8 cellular contexts compared by ENCODE assay signal in the genomic region with DNA sequence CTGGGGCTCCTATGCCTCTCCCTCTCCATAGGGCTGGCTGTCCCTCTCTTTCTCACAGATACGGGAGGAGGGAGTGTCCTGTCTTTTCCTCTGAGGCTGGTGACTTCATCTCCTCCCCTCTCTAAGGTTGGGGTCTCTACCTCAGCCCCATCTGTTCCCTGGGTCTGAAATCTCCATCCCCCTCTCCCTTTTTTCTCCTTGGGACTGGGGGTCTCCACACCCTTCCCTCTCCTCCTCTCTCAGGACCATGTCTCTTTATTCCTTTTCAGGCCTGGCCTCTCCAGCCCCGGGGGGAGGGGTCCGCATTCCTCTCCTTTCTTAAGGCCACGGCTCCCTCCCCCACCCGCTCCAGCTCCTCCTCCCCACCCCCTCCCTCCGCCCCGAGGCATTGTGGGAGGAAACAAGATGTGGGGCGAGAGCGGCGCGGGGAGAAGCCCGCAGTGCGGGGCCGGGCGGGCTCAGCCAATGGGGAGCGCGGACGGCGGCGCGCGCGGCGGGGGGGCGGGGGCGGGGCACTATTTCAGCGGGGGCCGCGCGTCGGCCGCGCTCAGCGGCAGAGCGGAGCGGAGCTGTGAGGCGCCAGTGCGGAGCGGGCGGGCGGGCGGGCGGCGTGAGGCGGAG. TPM values are rescaled to one million over a fixed set of nuclear protein-coding genes. Genes with fewer than 3 reads are reported as not detected.
DNase-seq lines count a peak whose midpoint lies in the region; ATAC-seq and TF ChIP-seq lines count a peak whose summit lies in the region.

DYNLL2 (plus strand) TSS at position 550 of the 621 bp plus-strand sequence. CDS start 3,672 bp downstream, outside the sequence.

- no peaks in the 10 kb centered on the region for H3K9me2 ChIP-seq in OCI-LY7 (ENCODE audit: insufficient read depth, low read length)

- H3K27ac ChIP-seq in IMR-90 (ENCODE audit: insufficient read depth, low read length) (peak within 1 kb of the TSS; percentile 88), OCI-LY7 (ENCODE audit: low read depth, low read length, poor library complexity, severe bottlenecking) (peak within 1 kb of the TSS; percentile 50)

- peak; percentile 87 for TF ChIP-seq POLR2A in IMR-90 (IDR thresholded peaks at IDR 0.05; ENCODE audit: low read depth, low read length)

- TF ChIP-seq CTCF in IMR-90 (conservative IDR thresholded peaks at IDR 0.05; ENCODE audit: low read depth, low read length) (no peak), OCI-LY7 (conservative IDR thresholded peaks at IDR 0.05; ENCODE audit: low read length) (no peak), epithelial cell of proximal tubule (conservative IDR thresholded peaks at IDR 0.05; ENCODE audit: low read depth, low read length) (no peak)

- H3K36me3 ChIP-seq in IMR-90 (ENCODE audit: control insufficient read depth, insufficient read depth, low read length) (peaks cover 16% of the 10 kb centered on the region), OCI-LY7 (ENCODE audit: insufficient read depth, low read length) (peaks cover 32% of the 10 kb centered on the region)

- H3K4me1 ChIP-seq in IMR-90 (ENCODE audit: control insufficient read depth, insufficient read depth, low read length) (peaks cover 13% of the 10 kb centered on the region), OCI-LY7 (ENCODE audit: insufficient read depth, low read length, poor library complexity, severe bottlenecking) (peaks cover 18% of the 10 kb centered on the region)

- peak within 1 kb of the TSS; percentile 97 for H3K18ac ChIP-seq in IMR-90 (ENCODE audit: low read depth, low read length)

- TF ChIP-seq RAD21 in IMR-90 (IDR thresholded peaks at IDR 0.05; ENCODE audit: low read length) = no peak

- H3K79me1 ChIP-seq in IMR-90 (ENCODE audit: low read depth in 1 of 2, low read length in 2 of 2) = peaks cover 3 to 40% of the 10 kb centered on the region in 2 experiments; a peak in 2 of 4 replicates

- H3K9me1 ChIP-seq in IMR-90 (ENCODE audit: insufficient read depth, low read length) = peaks cover 28% of the 10 kb centered on the region

- H2AFZ ChIP-seq in IMR-90 (replicated peaks; ENCODE audit: low read length, poor library complexity) = peak within 1 kb of the TSS; percentile 89
- H2AFZ ChIP-seq in OCI-LY7 (ENCODE audit: low read length) = peak within 1 kb of the TSS; percentile 98

- peak within 1 kb of the TSS; percentile 92 for H2AK5ac ChIP-seq in IMR-90 (ENCODE audit: low read depth, low read length)

- in situ Hi-C loops in Caki2 (cut with HindIII; ENCODE audit: low pct_unique_long_range_greater_than_20kb, low sequenced_read_pairs) (no loop called here), IMR-90 (cut with MboI; ENCODE audit: low sequenced_read_pairs) (no loop called here)

- peak within 1 kb of the TSS; percentile 81; the same call in 2 of the 3 replicates for H2BK15ac ChIP-seq in IMR-90 (ENCODE audit: low read depth, low read length)

- CTCF ChIA-PET in IMR-90 (lab: Yijun Ruan, JAX) (no interaction called here), OCI-LY7 (lab: Charles Lee; ENCODE audit: unreplicated experiment) (interaction anchor here (0.6 to 0.7 kb wide), 3 partner anchors 9 to 184 kb away, joined by 3 to 4 read pairs (median 3); no protein-coding TSS in a partner anchor)

- H3K4me2 ChIP-seq in IMR-90 (ENCODE audit: low read depth, low read length) (peak within 1 kb of the TSS; percentile 96), OCI-LY7 (ENCODE audit: low read length) (peak within 1 kb of the TSS; percentile 72)

- H3K9ac ChIP-seq in IMR-90 (ENCODE audit: low read depth, low read length) = peak within 1 kb of the TSS; percentile 88

- peak within 1 kb of the TSS; percentile 97 for H2AK9ac ChIP-seq in IMR-90 (replicated peaks; ENCODE audit: low read depth, low read length, poor library complexity)

- no peaks in the 10 kb centered on the region for H3K9me3 ChIP-seq in IMR-90 (ENCODE audit: control insufficient read depth, insufficient read depth, low read length)
- H3K9me3 ChIP-seq in OCI-LY7 (ENCODE audit: low read length) = no peaks in the 10 kb centered on the region

- peaks cover 46% of the 10 kb centered on the region for H3K79me2 ChIP-seq in OCI-LY7 (ENCODE audit: insufficient read depth, low read depth, low read length)

- peak within 1 kb of the TSS; percentile 93 to 100 for H4K8ac ChIP-seq in IMR-90 (ENCODE audit: low read depth in 2 of 2, low read length in 2 of 2)

- H4K91ac ChIP-seq in IMR-90 (ENCODE audit: insufficient read depth, low read depth, low read length) = peak within 1 kb of the TSS; percentile 87

- H3K4ac ChIP-seq in IMR-90 (ENCODE audit: low read depth, low read length) = peak within 1 kb of the TSS; percentile 95

- peak within 1 kb of the TSS; percentile 61 for H2BK5ac ChIP-seq in IMR-90 (ENCODE audit: low read depth, low read length, poor library complexity, severe bottlenecking)

- H4K5ac ChIP-seq in IMR-90 (ENCODE audit: low read depth, low read length) = peak within 1 kb of the TSS; percentile 100

- POLR2A ChIA-PET in IMR-90 (lab: Charles Lee; ENCODE audit: unreplicated experiment) (interaction anchor here (0.6 to 1.3 kb wide), 4 partner anchors 22 to 328 kb away, joined by 3 to 9 read pairs (median 6); partner anchors contain the start of gene SRSF1), OCI-LY7 (lab: Charles Lee) (interaction anchor here (0.6 to 1.2 kb wide), 9 partner anchors 56 to 834 kb away, joined by 3 to 10 read pairs (median 3); partner anchors contain the start of gene SRSF1)

- peak within 1 kb of the TSS; percentile 52 for H2BK120ac ChIP-seq in IMR-90 (ENCODE audit: low read depth, low read length)

- peaks cover 10% of the 10 kb centered on the region for H3K27me3 ChIP-seq in IMR-90 (ENCODE audit: control insufficient read depth, insufficient read depth, low read length)

- peaks cover 41% of the 10 kb centered on the region for H4K20me1 ChIP-seq in IMR-90 (ENCODE audit: insufficient read depth, low read length)
- H4K20me1 ChIP-seq in OCI-LY7 (ENCODE audit: insufficient read depth, low read length) = peaks cover 35% of the 10 kb centered on the region

- peak within 1 kb of the TSS; percentile 74 for H3K4me3 ChIP-seq in IMR-90 (ENCODE audit: insufficient read depth, low read depth, low read length)
- H3K4me3 ChIP-seq in OCI-LY7 (ENCODE audit: low read depth, low read length, poor library complexity, severe bottlenecking) = peak within 1 kb of the TSS; percentile 100
- peak within 1 kb of the TSS; percentile 92 for H3K4me3 ChIP-seq in epithelial cell of proximal tubule (ENCODE audit: low read depth, low read length)

- H3K23ac ChIP-seq in IMR-90 (ENCODE audit: low read depth, low read length) = peak within 1 kb of the TSS; percentile 92

- peak; percentile 60 for ATAC-seq in GM21515 (IDR thresholded peaks at IDR 0.05; ENCODE audit: unreplicated experiment)
- ATAC-seq in IMR-90 (ENCODE audit: low read depth) = peak; percentile 94

- intact Hi-C loops in IMR-90 (cut with micrococcal nuclease) (loop anchor here (1.0 kb wide), 2 partner anchors 76 to 233 kb away; partner anchors contain the start of genes MRPS23 and SRSF1), OCI-LY7 (cut with micrococcal nuclease; ENCODE audit: unreplicated experiment) (loop anchor here (1.0 kb wide), 1 partner anchor 76 kb away; the partner anchor contains the start of gene SRSF1)

- dilution Hi-C loops in IMR-90 (cut with HindIII; ENCODE audit: low sequenced_read_pairs, unreplicated experiment) = no loop called here

- peak within 1 kb of the TSS; percentile 49 for H3K56ac ChIP-seq in IMR-90 (ENCODE audit: extremely low read depth, insufficient read depth, low read length)

- no peak within 1 kb of the TSS for H2BK20ac ChIP-seq in IMR-90 (ENCODE audit: low read depth, low read length)

- 0% methylated on average over 8 of the region's 45 CpGs; no CpG with 5 or more reads in 1 of the 2 experiments for WGBS in IMR-90 (ENCODE audit: extremely low coverage in 2 of 2, insufficient read length in 1 of 2), 2 experiments

- peak within 1 kb of the TSS; percentile 92 for H3K14ac ChIP-seq in IMR-90 (replicated peaks; ENCODE audit: low read depth, low read length)

- BruUV-seq in IMR-90 (replicated peaks; lab: Mats Ljungman, UMichigan) (no TSS peak), OCI-LY7 (replicated peaks; lab: Mats Ljungman, UMichigan) (no TSS peak)

- DNase-seq in Caki2 (ENCODE audit: low read depth) (peak; percentile 60), IMR-90 (peak; percentile 85), OCI-LY7 (ENCODE audit: low spot score) (peak; percentile 92), activated T-cell treated with anti-CD3 and anti-CD28 coated beads for 48 hours (ENCODE audit: low read depth) (peak; percentile 88), epithelial cell of proximal tubule (ENCODE audit: low read depth) (no peak), mucosa of gallbladder (ENCODE audit: low spot score) (peak; percentile 92)
- DNase-seq in stimulated activated CD8-positive, alpha-beta memory T cell treated with anti-CD3 and anti-CD28 coated beads, Interleukin-4, amount 100 ng/mL, for 24 hours (ENCODE audit: low read depth) = peak; percentile 87

TF ChIP-seq in IMR-90, 13 proteins besides CTCF, POLR2A, EP300 and RAD21 (continues in another document):
- no peak for TF ChIP-seq CEBPB (IDR thresholded peaks at IDR 0.05; ENCODE audit: low read depth, low read length)
- TF ChIP-seq, protein P1, sequence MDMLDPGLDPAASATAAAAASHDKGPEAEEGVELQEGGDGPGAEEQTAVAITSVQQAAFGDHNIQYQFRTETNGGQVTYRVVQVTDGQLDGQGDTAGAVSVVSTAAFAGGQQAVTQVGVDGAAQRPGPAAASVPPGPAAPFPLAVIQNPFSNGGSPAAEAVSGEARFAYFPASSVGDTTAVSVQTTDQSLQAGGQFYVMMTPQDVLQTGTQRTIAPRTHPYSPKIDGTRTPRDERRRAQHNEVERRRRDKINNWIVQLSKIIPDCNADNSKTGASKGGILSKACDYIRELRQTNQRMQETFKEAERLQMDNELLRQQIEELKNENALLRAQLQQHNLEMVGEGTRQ (IDR thresholded peaks at IDR 0.05; ENCODE audit: low read depth, low read length) = no peak
- no peak for TF ChIP-seq NFE2L2 (IDR thresholded peaks at IDR 0.05; ENCODE audit: low read depth, low read length)
- TF ChIP-seq MAZ (IDR thresholded peaks at IDR 0.05; ENCODE audit: borderline replicate concordance, low read depth, low read length) = no peak
- TF ChIP-seq MXI1 (IDR thresholded peaks at IDR 0.05; ENCODE audit: borderline replicate concordance, low read depth, low read length) = no peak
- TF ChIP-seq RCOR1 (IDR thresholded peaks at IDR 0.05; ENCODE audit: insufficient replicate concordance, low read length) = no peak
- TF ChIP-seq CHD1 (IDR thresholded peaks at IDR 0.05; ENCODE audit: low read depth, low read length) = no peak
- TF ChIP-seq BHLHE40 (IDR thresholded peaks at IDR 0.05; ENCODE audit: low read depth, low read length) = no peak

RNA-seq across cellular contexts. Expression of gene DYNLL2, which starts in this region (rescaled TPM):
- total RNA-seq in Caki2 (2014; rRNA removed; shearing (Covaris generic); ENCODE audit: low replicate concordance) = 7.4 and 9.4 TPM in 2 replicates
- 9.1 and 12.8 TPM in 2 replicates for total RNA-seq in IMR-90 (2012; rRNA removed)
- 11.9 and 14.2 TPM in 2 replicates for polyA plus RNA-seq in IMR-90 (2012; rRNA removed)
- 6.4 and 9.0 TPM in 2 replicates for polyA plus RNA-seq in IMR-90 (2012; cell fraction: cytosol; rRNA removed)
- 2.9 and 9.3 TPM in 2 replicates for polyA plus RNA-seq in IMR-90 (2012; cell fraction: nucleus; rRNA removed; ENCODE audit: low replicate concordance)
- total RNA-seq in OCI-LY7 (2014; rRNA removed; shearing (Covaris generic)) = 12.4 and 13.4 TPM in 2 replicates
- 21.1 and 22.5 TPM in 2 replicates for total RNA-seq in OCI-LY7 (2022)
- total RNA-seq in epithelial cell of proximal tubule = 12.3 and 14.4 TPM in 2 replicates
- 55.7 TPM for total RNA-seq in mucosa of gallbladder
